In genomic region chr3:125935252-125935874, GRCh38 we compare ENCODE assay signal across 1 cellular context.
A peak's percentile ranks its signal among the peaks of the same experiment; 100 is the strongest.
TF ChIP-seq lines count a peak whose summit lies in the region.
"Not testable (repeated sequence)": the region's sequence is repeated elsewhere in the genome, so short reads cannot be mapped to it uniquely, and the experiment has no call there.

No MANE protein-coding gene starts in this region.

TF ChIP-seq in HepG2, 621 proteins besides CTCF, POLR2A, EP300 and RAD21 (continued from another document and continues in another):
- TF ChIP-seq TFE3 (CRISPR knock-in tag; IDR thresholded peaks at IDR 0.05) (0 out of 2 replicates have a peak, but pooled peaks have one; percentile 22), SP4 (CRISPR knock-in tag; IDR thresholded peaks at IDR 0.05) (0 out of 2 replicates have a peak, but pooled peaks have one; percentile 33), HNF4A (CRISPR knock-in tag; IDR thresholded peaks at IDR 0.05) (peak; percentile 34; the same call in 1 of the 2 replicates), PAXIP1 (CRISPR knock-in tag; conservative IDR thresholded peaks at IDR 0.05) (0 out of 2 replicates have a peak, but pooled peaks have one; percentile 42), TFAP4 (IDR thresholded peaks at IDR 0.05; ENCODE audit: borderline replicate concordance, low read depth) (peak; percentile 51; the same call in 1 of the 2 replicates), NCOA2 (CRISPR knock-in tag; IDR thresholded peaks at IDR 0.05) (0 out of 2 replicates have a peak, but pooled peaks have one; percentile 45), ZNF296 (CRISPR knock-in tag; conservative IDR thresholded peaks at IDR 0.05) (peak; percentile 99), HNF1B (CRISPR knock-in tag; IDR thresholded peaks at IDR 0.05) (peak; percentile 41; the same call in 1 of the 2 replicates), KAT8 (CRISPR knock-in tag; IDR thresholded peaks at IDR 0.05) (0 out of 2 replicates have a peak, but pooled peaks have one; percentile 26), ZNF331 (CRISPR knock-in tag; IDR thresholded peaks at IDR 0.05) (0 out of 2 replicates have a peak, but pooled peaks have one; percentile 37), CEBPB (IDR thresholded peaks at IDR 0.05; ENCODE audit: borderline replicate concordance, low read depth, low read length) (peak; percentile 89), PHF21A (CRISPR knock-in tag; IDR thresholded peaks at IDR 0.05) (0 out of 2 replicates have a peak, but pooled peaks have one; percentile 18), FOXA1 (CRISPR knock-in tag; IDR thresholded peaks at IDR 0.05) (peak; percentile 83), MED1 (CRISPR knock-in tag; IDR thresholded peaks at IDR 0.05) (peak; percentile 42; the same call in 1 of the 2 replicates), HNRNPLL (IDR thresholded peaks at IDR 0.05; ENCODE audit: low read depth, low read length, poor library complexity, severe bottlenecking) (peak; percentile 69), ZNF614 (CRISPR knock-in tag; IDR thresholded peaks at IDR 0.05; ENCODE audit: borderline replicate concordance) (0 out of 2 replicates have a peak, but pooled peaks have one; percentile 34), TBX3 (IDR thresholded peaks at IDR 0.05; ENCODE audit: borderline replicate concordance) (peak; percentile 82; the same call in 1 of the 2 replicates), POGZ (CRISPR knock-in tag; IDR thresholded peaks at IDR 0.05) (0 out of 2 replicates have a peak, but pooled peaks have one; percentile 28), RXRA (CRISPR knock-in tag; IDR thresholded peaks at IDR 0.05) (peak; percentile 80; the same call in 1 of the 2 replicates), PATZ1 (CRISPR knock-in tag; IDR thresholded peaks at IDR 0.05) (peak; percentile 65), SIX1 (CRISPR knock-in tag; IDR thresholded peaks at IDR 0.05; ENCODE audit: borderline replicate concordance) (peak; percentile 100), ATF7 (IDR thresholded peaks at IDR 0.05) (0 out of 2 replicates have a peak, but pooled peaks have one; percentile 9), SOX6 (CRISPR knock-in tag; IDR thresholded peaks at IDR 0.05) (peak; percentile 99), GATAD2A (CRISPR knock-in tag; IDR thresholded peaks at IDR 0.05) (peak; percentile 85), MIER3 (CRISPR knock-in tag; IDR thresholded peaks at IDR 0.05; ENCODE audit: borderline replicate concordance) (peak; percentile 37; the same call in 1 of the 2 replicates), HOXA3 (CRISPR knock-in tag; IDR thresholded peaks at IDR 0.05) (0 out of 2 replicates have a peak, but pooled peaks have one; percentile 25), TCF7 (IDR thresholded peaks at IDR 0.05; ENCODE audit: low read depth) (peak; percentile 42; the same call in 1 of the 2 replicates), ZNF609 (CRISPR knock-in tag; IDR thresholded peaks at IDR 0.05; ENCODE audit: borderline replicate concordance) (peak; percentile 82), ZNF770 (CRISPR knock-in tag; IDR thresholded peaks at IDR 0.05) (0 out of 2 replicates have a peak, but pooled peaks have one; percentile 6), ZMYM4 (CRISPR knock-in tag; IDR thresholded peaks at IDR 0.05) (peak; percentile 56)
- not testable (repeated sequence) for TF ChIP-seq FOXA1 (IDR thresholded peaks at IDR 0.05); ATF7 (CRISPR knock-in tag; IDR thresholded peaks at IDR 0.05); SOX6 (IDR thresholded peaks at IDR 0.05)
- TF ChIP-seq, protein P1, sequence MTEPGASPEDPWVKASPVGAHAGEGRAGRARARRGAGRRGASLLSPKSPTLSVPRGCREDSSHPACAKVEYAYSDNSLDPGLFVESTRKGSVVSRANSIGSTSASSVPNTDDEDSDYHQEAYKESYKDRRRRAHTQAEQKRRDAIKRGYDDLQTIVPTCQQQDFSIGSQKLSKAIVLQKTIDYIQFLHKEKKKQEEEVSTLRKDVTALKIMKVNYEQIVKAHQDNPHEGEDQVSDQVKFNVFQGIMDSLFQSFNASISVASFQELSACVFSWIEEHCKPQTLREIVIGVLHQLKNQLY (CRISPR knock-in tag; IDR thresholded peaks at IDR 0.05): peak; percentile 38; the same call in 1 of the 2 replicates
- TF ChIP-seq, protein P2, sequence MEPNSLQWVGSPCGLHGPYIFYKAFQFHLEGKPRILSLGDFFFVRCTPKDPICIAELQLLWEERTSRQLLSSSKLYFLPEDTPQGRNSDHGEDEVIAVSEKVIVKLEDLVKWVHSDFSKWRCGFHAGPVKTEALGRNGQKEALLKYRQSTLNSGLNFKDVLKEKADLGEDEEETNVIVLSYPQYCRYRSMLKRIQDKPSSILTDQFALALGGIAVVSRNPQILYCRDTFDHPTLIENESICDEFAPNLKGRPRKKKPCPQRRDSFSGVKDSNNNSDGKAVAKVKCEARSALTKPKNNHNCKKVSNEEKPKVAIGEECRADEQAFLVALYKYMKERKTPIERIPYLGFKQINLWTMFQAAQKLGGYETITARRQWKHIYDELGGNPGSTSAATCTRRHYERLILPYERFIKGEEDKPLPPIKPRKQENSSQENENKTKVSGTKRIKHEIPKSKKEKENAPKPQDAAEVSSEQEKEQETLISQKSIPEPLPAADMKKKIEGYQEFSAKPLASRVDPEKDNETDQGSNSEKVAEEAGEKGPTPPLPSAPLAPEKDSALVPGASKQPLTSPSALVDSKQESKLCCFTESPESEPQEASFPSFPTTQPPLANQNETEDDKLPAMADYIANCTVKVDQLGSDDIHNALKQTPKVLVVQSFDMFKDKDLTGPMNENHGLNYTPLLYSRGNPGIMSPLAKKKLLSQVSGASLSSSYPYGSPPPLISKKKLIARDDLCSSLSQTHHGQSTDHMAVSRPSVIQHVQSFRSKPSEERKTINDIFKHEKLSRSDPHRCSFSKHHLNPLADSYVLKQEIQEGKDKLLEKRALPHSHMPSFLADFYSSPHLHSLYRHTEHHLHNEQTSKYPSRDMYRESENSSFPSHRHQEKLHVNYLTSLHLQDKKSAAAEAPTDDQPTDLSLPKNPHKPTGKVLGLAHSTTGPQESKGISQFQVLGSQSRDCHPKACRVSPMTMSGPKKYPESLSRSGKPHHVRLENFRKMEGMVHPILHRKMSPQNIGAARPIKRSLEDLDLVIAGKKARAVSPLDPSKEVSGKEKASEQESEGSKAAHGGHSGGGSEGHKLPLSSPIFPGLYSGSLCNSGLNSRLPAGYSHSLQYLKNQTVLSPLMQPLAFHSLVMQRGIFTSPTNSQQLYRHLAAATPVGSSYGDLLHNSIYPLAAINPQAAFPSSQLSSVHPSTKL (CRISPR knock-in tag; IDR thresholded peaks at IDR 0.05): peak; percentile 85
